In the genomic region with DNA sequence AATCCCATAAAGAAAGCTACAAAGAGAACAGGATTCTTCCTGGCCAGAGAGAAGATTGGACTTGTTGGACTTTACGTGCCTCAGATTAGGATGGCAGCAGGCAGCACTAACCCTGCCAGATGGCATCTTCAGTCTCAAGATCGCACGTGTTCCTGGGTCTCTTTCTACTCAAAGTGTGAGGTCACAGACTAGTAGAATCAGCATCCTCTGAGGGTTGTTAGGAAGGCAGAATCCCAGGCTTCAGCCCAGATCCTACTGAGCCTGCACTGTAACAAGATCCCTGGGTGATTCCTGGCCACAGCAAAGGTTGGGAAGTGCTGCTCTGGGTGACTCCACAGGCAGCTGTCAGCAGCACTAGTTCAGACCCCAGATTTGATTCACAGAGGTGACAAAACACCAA, we compare ENCODE assay signal across 1 cellular context.
TF ChIP-seq lines count a peak whose summit lies in the region.

No MANE protein-coding gene starts in this region.

TF ChIP-seq in IMR-90, 13 proteins besides CTCF, POLR2A, EP300 and RAD21:
- TF ChIP-seq, protein P1, sequence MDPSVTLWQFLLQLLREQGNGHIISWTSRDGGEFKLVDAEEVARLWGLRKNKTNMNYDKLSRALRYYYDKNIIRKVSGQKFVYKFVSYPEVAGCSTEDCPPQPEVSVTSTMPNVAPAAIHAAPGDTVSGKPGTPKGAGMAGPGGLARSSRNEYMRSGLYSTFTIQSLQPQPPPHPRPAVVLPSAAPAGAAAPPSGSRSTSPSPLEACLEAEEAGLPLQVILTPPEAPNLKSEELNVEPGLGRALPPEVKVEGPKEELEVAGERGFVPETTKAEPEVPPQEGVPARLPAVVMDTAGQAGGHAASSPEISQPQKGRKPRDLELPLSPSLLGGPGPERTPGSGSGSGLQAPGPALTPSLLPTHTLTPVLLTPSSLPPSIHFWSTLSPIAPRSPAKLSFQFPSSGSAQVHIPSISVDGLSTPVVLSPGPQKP (IDR thresholded peaks at IDR 0.05; ENCODE audit: borderline replicate concordance, low read depth, low read length): no peak
- TF ChIP-seq RCOR1 (IDR thresholded peaks at IDR 0.05; ENCODE audit: insufficient replicate concordance, low read length): no peak
- TF ChIP-seq, protein P2, sequence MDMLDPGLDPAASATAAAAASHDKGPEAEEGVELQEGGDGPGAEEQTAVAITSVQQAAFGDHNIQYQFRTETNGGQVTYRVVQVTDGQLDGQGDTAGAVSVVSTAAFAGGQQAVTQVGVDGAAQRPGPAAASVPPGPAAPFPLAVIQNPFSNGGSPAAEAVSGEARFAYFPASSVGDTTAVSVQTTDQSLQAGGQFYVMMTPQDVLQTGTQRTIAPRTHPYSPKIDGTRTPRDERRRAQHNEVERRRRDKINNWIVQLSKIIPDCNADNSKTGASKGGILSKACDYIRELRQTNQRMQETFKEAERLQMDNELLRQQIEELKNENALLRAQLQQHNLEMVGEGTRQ (IDR thresholded peaks at IDR 0.05; ENCODE audit: low read depth, low read length): no peak
- no peak for TF ChIP-seq CHD1 (IDR thresholded peaks at IDR 0.05; ENCODE audit: low read depth, low read length)
- no peak for TF ChIP-seq MAZ (IDR thresholded peaks at IDR 0.05; ENCODE audit: borderline replicate concordance, low read depth, low read length)
- TF ChIP-seq BHLHE40 (IDR thresholded peaks at IDR 0.05; ENCODE audit: low read depth, low read length): no peak
- TF ChIP-seq MXI1 (IDR thresholded peaks at IDR 0.05; ENCODE audit: borderline replicate concordance, low read depth, low read length): no peak
- TF ChIP-seq CEBPB (IDR thresholded peaks at IDR 0.05; ENCODE audit: low read depth, low read length): no peak
- no peak for TF ChIP-seq RFX5 (IDR thresholded peaks at IDR 0.05; ENCODE audit: low read depth, low read length)
- no peak for TF ChIP-seq SMC3 (IDR thresholded peaks at IDR 0.05; ENCODE audit: low read depth, low read length)
- TF ChIP-seq FOS (IDR thresholded peaks at IDR 0.05; ENCODE audit: low read depth, low read length): no peak
- no peak for TF ChIP-seq MAFK (IDR thresholded peaks at IDR 0.05; ENCODE audit: low read depth, low read length)
- no peak for TF ChIP-seq NFE2L2 (IDR thresholded peaks at IDR 0.05; ENCODE audit: low read depth, low read length)
